In the genomic region with DNA sequence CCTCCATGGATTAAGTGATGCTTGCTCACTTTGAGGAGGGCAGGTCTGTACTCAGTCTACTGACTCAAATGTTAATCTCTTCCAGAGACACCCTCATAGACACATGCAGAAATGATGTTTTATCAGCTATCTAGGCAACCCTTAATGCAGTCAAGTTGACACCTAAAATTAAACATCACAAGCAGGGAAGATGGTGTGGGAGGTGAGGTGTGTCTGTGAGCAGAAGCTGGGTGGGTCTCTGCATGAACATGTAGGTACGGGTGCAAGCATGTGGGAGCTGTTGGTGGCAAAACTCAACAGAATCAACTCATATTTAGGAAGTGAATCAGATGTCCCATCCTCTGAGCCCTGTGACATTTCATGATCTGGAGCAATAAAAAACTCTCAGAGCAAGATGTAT, we compare ENCODE assay signal across 35 cellular contexts.
"Had no signal": no experiment of that assay in that cellular context is flagged by ENCODE, and none has a peak within 500 bp of the region (broad histone marks: within the 10 kb centered on the region; RNA-seq: fewer than 3 reads in every experiment).

No MANE protein-coding gene starts in this region.

- H3K4me3 ChIP-seq: MG63 had no signal

- H3K27ac ChIP-seq: KMS-11 had no signal

- H3K36me3 ChIP-seq: MG63 had no signal

- DNase-seq: Karpas-422, Kasumi-1, KG1, MG63, MM.1S, MV-4-11, NCI-H1048, NCI-H1092, NCI-H1092 treated with DMSO at 0.1 percent for 48 hours, NCI-H1105, NCI-H1105 treated with DMSO at 0.1 percent for 48 hours, NCI-H1417, NCI-H1417 treated with DMSO at 0.1 percent for 48 hours, NCI-H1436, NCI-H1436 treated with DMSO at 0.1 percent for 48 hours, NCI-H146, NCI-H1694, NCI-H1694 treated with DMSO at 0.1 percent for 48 hours, NCI-H187, NCI-H187 treated with DMSO at 0.1 percent for 48 hours, NCI-H1930, NCI-H2029, NCI-H2029 treated with DMSO at 0.1 percent for 48 hours, NCI-H2081, NCI-H2081 treated with DMSO at 0.1 percent for 48 hours, NCI-H2107, NCI-H2171, NCI-H2171 treated with DMSO at 0.1 percent for 48 hours, NCI-H2227 treated with DMSO at 0.1 percent for 48 hours, NCI-H226, NCI-H345, NCI-H446, NCI-H446 treated with DMSO at 0.1 percent for 48 hours, NCI-H510A had no signal

- H3K9me3 ChIP-seq: MG63 had no signal

- H3K27me3 ChIP-seq: MG63 had no signal
